8 cellular contexts compared by ENCODE assay signal in genomic region chr17:47830396-47830907, GRCh38. TPM values are rescaled to one million over a fixed set of nuclear protein-coding genes. Genes with fewer than 3 reads are reported as not detected.
A peak's percentile ranks its signal among the peaks of the same experiment; 100 is the strongest.
DNase-seq lines count a peak whose midpoint lies in the region; ATAC-seq and TF ChIP-seq lines count a peak whose summit lies in the region.

No MANE protein-coding gene starts in this region.

- no peaks in the 10 kb centered on the region; the same call in 1 of the 2 replicates for H3K27me3 Mint-ChIP-seq in HFFc6 (ENCODE audit: insufficient read depth)
- H3K27me3 Mint-ChIP-seq in activated CD8-positive, alpha-beta T cell treated with anti-CD3 and anti-CD28 coated beads for 36 hours = no peaks in the 10 kb centered on the region

- H3K4me3 Mint-ChIP-seq in HFFc6 = peak overlapping the region; percentile 93
- peak overlapping the region; percentile 91 for H3K4me3 Mint-ChIP-seq in activated CD8-positive, alpha-beta T cell treated with anti-CD3 and anti-CD28 coated beads for 36 hours
- peak overlapping the region; percentile 85 for H3K4me3 Mint-ChIP-seq in stimulated activated effector memory CD8-positive, alpha-beta T cell treated with anti-CD3 and anti-CD28 coated beads, Interleukin-12 subunit alpha, Interleukin-12 subunit beta, amount 100 ng/mL, for 72 hours

- DNase-seq in HFFc6 (no peak), COR-L47 (lab: John Stamatoyannopoulos, UW) (no peak), NCI-H1417 (lab: John Stamatoyannopoulos, UW) (no peak), SIG-M5 (lab: John Stamatoyannopoulos, UW) (no peak)
- no peak for DNase-seq in activated CD8-positive, alpha-beta T cell treated with anti-CD3 and anti-CD28 coated beads for 36 hours
- DNase-seq in stimulated activated effector memory CD8-positive, alpha-beta T cell treated with anti-CD3 and anti-CD28 coated beads, Interleukin-12 subunit alpha, Interleukin-12 subunit beta, amount 100 ng/mL, for 72 hours (ENCODE audit: low spot score in 2 of 2) = no peak

- intact Hi-C loops in activated CD8-positive, alpha-beta T cell treated with anti-CD3 and anti-CD28 coated beads for 36 hours (cut with micrococcal nuclease) = no loop called here

- CTCF ChIA-PET in activated CD8-positive, alpha-beta T cell treated with anti-CD3 and anti-CD28 coated beads for 36 hours (lab: Charles Lee) = interaction anchor here (0.7 to 3.7 kb wide), 10 partner anchors 8 to 116 kb away, joined by 3 to 25 read pairs (median 4); partner anchors contain the start of gene SCRN2

- peaks cover 26% of the 10 kb centered on the region for H3K4me1 Mint-ChIP-seq in HFFc6 (ENCODE audit: low read depth)
- peaks cover 39% of the 10 kb centered on the region for H3K4me1 Mint-ChIP-seq in activated CD8-positive, alpha-beta T cell treated with anti-CD3 and anti-CD28 coated beads for 36 hours (ENCODE audit: low read depth)
- peaks cover 61% of the 10 kb centered on the region for H3K4me1 Mint-ChIP-seq in stimulated activated effector memory CD8-positive, alpha-beta T cell treated with anti-CD3 and anti-CD28 coated beads, Interleukin-12 subunit alpha, Interleukin-12 subunit beta, amount 100 ng/mL, for 72 hours

- POLR2A ChIA-PET in activated CD8-positive, alpha-beta T cell treated with anti-CD3 and anti-CD28 coated beads for 36 hours (lab: Charles Lee) = interaction anchor here (1.0 to 1.7 kb wide), 7 partner anchors 9 to 124 kb away, joined by 3 to 9 read pairs (median 6); partner anchors contain the start of genes OSBPL7, PNPO and SCRN2

- peak overlapping the region; percentile 85 for H3K27ac Mint-ChIP-seq in HFFc6
- peak overlapping the region; percentile 94 for H3K27ac Mint-ChIP-seq in activated CD8-positive, alpha-beta T cell treated with anti-CD3 and anti-CD28 coated beads for 36 hours
- peak overlapping the region; percentile 95 for H3K27ac Mint-ChIP-seq in stimulated activated effector memory CD8-positive, alpha-beta T cell treated with anti-CD3 and anti-CD28 coated beads, Interleukin-12 subunit alpha, Interleukin-12 subunit beta, amount 100 ng/mL, for 72 hours

- H3K4me3 ChIP-seq in iPS-11a (ENCODE audit: low read depth, low read length) = peak overlapping the region; percentile 97

- H3K36me3 Mint-ChIP-seq in HFFc6 (ENCODE audit: low read depth) = peaks cover 10% of the 10 kb centered on the region
- peaks cover 21% of the 10 kb centered on the region for H3K36me3 Mint-ChIP-seq in activated CD8-positive, alpha-beta T cell treated with anti-CD3 and anti-CD28 coated beads for 36 hours (ENCODE audit: low read depth)
- peaks cover 63% of the 10 kb centered on the region for H3K36me3 Mint-ChIP-seq in stimulated activated effector memory CD8-positive, alpha-beta T cell treated with anti-CD3 and anti-CD28 coated beads, Interleukin-12 subunit alpha, Interleukin-12 subunit beta, amount 100 ng/mL, for 72 hours

- ATAC-seq in activated CD8-positive, alpha-beta T cell treated with anti-CD3 and anti-CD28 coated beads for 36 hours = no peak
- peak; percentile 1 for ATAC-seq in stimulated activated effector memory CD8-positive, alpha-beta T cell treated with anti-CD3 and anti-CD28 coated beads, Interleukin-12 subunit alpha, Interleukin-12 subunit beta, amount 100 ng/mL, for 72 hours
- ATAC-seq in GM21423 (IDR thresholded peaks at IDR 0.05; ENCODE audit: unreplicated experiment) = no peak

- no peaks in the 10 kb centered on the region for H3K9me3 Mint-ChIP-seq in HFFc6
- no peaks in the 10 kb centered on the region for H3K9me3 Mint-ChIP-seq in activated CD8-positive, alpha-beta T cell treated with anti-CD3 and anti-CD28 coated beads for 36 hours
- no peaks in the 10 kb centered on the region for H3K9me3 Mint-ChIP-seq in stimulated activated effector memory CD8-positive, alpha-beta T cell treated with anti-CD3 and anti-CD28 coated beads, Interleukin-12 subunit alpha, Interleukin-12 subunit beta, amount 100 ng/mL, for 72 hours

- TF ChIP-seq CTCF in HFFc6 (IDR thresholded peaks at IDR 0.05) = no peak
- no peak for TF ChIP-seq CTCF in activated CD8-positive, alpha-beta T cell treated with anti-CD3 and anti-CD28 coated beads for 36 hours (IDR thresholded peaks at IDR 0.05)

RNA-seq across cellular contexts. Expression of gene MRPL10, which starts 0.9 kb away (rescaled TPM):
- total RNA-seq in HFFc6 (2021; fragmentation: NEBNext Ultra II Directional; extraction: Animal tissue kit (Norgen Biotek cat#: 25700)) = 10 to 100 TPM; 39.4 to 48.0 (median 43.7) TPM
- 10 to 100 TPM; 66.5 to 67.0 TPM for total RNA-seq in activated CD8-positive, alpha-beta T cell treated with anti-CD3 and anti-CD28 coated beads for 36 hours

RNA-seq across cellular contexts. Expression of gene LRRC46, which starts 1.0 kb away (rescaled TPM):
- 1 to 10 TPM in 1 of 6 experiments, under 1 TPM in 5; 0.41 to 1.1 (median 0.83) TPM for total RNA-seq in HFFc6 (2021; fragmentation: NEBNext Ultra II Directional; extraction: Animal tissue kit (Norgen Biotek cat#: 25700))
- total RNA-seq in activated CD8-positive, alpha-beta T cell treated with anti-CD3 and anti-CD28 coated beads for 36 hours = under 1 TPM; 0.38 to 0.67 TPM

RNA-seq across cellular contexts. Expression of gene OSBPL7, which starts 8.9 kb away (rescaled TPM):
- 10 to 100 TPM in 2 of 6 experiments, 1 to 10 TPM in 4; 7.0 to 10.7 (median 9.2) TPM for total RNA-seq in HFFc6 (2021; fragmentation: NEBNext Ultra II Directional; extraction: Animal tissue kit (Norgen Biotek cat#: 25700))
- 10 to 100 TPM; 18.0 to 19.8 TPM for total RNA-seq in activated CD8-positive, alpha-beta T cell treated with anti-CD3 and anti-CD28 coated beads for 36 hours

RNA-seq across cellular contexts. Expression of gene SCRN2, which starts 10.6 kb away (rescaled TPM):
- total RNA-seq in HFFc6 (2021; fragmentation: NEBNext Ultra II Directional; extraction: Animal tissue kit (Norgen Biotek cat#: 25700)) = 10 to 100 TPM; 33.9 to 46.6 (median 39.1) TPM
- 10 to 100 TPM; 21.0 to 23.8 TPM for total RNA-seq in activated CD8-positive, alpha-beta T cell treated with anti-CD3 and anti-CD28 coated beads for 36 hours

RNA-seq across cellular contexts. Expression of gene SP6, which starts 20.5 kb away (rescaled TPM):
- 1 to 10 TPM in 4 of 6 experiments, under 1 TPM in 2; 0.45 to 1.2 (median 1.1) TPM for total RNA-seq in HFFc6 (2021; fragmentation: NEBNext Ultra II Directional; extraction: Animal tissue kit (Norgen Biotek cat#: 25700))
- under 1 TPM; 0.13 to 0.18 TPM for total RNA-seq in activated CD8-positive, alpha-beta T cell treated with anti-CD3 and anti-CD28 coated beads for 36 hours
